In genomic region chr1:23578311-23578996, GRCh38 we compare ENCODE assay signal across 10 cellular contexts. TPM values are rescaled to one million over a fixed set of nuclear protein-coding genes. Genes with fewer than 3 reads are reported as not detected.
DNase-seq lines count a peak whose midpoint lies in the region; ATAC-seq and TF ChIP-seq lines count a peak whose summit lies in the region.
"Had no signal": no experiment of that assay in that cellular context is flagged by ENCODE, and none has a peak within 500 bp of the region (broad histone marks: within the 10 kb centered on the region; RNA-seq: fewer than 3 reads in every experiment).

No MANE protein-coding gene starts in this region.

- H3K27ac ChIP-seq in lower lobe of right lung: peak overlapping the region; percentile 72
- H3K27ac ChIP-seq in tibial nerve: peak overlapping the region in 3 of 4 donors; percentile 73 to 91 (median 83)

- TF ChIP-seq POLR2A in tibial nerve (IDR thresholded peaks at IDR 0.05): no peak

- peak overlapping the region; percentile 1 for H3K4me3 Mint-ChIP-seq in activated CD8-positive, alpha-beta memory T cell treated with anti-CD3 and anti-CD28 coated beads, Interleukin-2, amount 10 ng/mL, durations not matched to agents 7 days and 5 days
- peak overlapping the region; percentile 38 for H3K4me3 Mint-ChIP-seq in activated CD8-positive, alpha-beta T cell treated with anti-CD3 and anti-CD28 coated beads, Interleukin-2, amount 10 ng/mL, durations not matched to agents 7 days and 5 days

- ATAC-seq in activated CD8-positive, alpha-beta memory T cell treated with anti-CD3 and anti-CD28 coated beads, Interleukin-2, amount 10 ng/mL, durations not matched to agents 7 days and 5 days: peak; percentile 48
- ATAC-seq in activated CD8-positive, alpha-beta T cell treated with anti-CD3 and anti-CD28 coated beads, Interleukin-2, amount 10 ng/mL, durations not matched to agents 7 days and 5 days: no peak
- no peak for ATAC-seq in lower lobe of right lung

- intact Hi-C loops in lower lobe of right lung (cut with DNase I): no loop called here

- H3K4me1 Mint-ChIP-seq in activated CD8-positive, alpha-beta memory T cell treated with anti-CD3 and anti-CD28 coated beads, Interleukin-2, amount 10 ng/mL, durations not matched to agents 7 days and 5 days: peaks cover 27% of the 10 kb centered on the region
- H3K4me1 Mint-ChIP-seq in activated CD8-positive, alpha-beta T cell treated with anti-CD3 and anti-CD28 coated beads, Interleukin-2, amount 10 ng/mL, durations not matched to agents 7 days and 5 days (ENCODE audit: low read depth): peaks cover 64% of the 10 kb centered on the region

- H3K36me3 ChIP-seq in lower lobe of right lung (no peaks in the 10 kb centered on the region), tibial nerve (no peaks in the 10 kb centered on the region)

- no peak for DNase-seq in activated CD8-positive, alpha-beta memory T cell treated with anti-CD3 and anti-CD28 coated beads, Interleukin-2, amount 10 ng/mL, durations not matched to agents 7 days and 5 days
- DNase-seq in activated CD8-positive, alpha-beta memory T cell treated with anti-CD3 and anti-CD28 coated beads, Interleukin-2, amount 50 U/mL, for 4 hours: no peak
- DNase-seq in activated CD8-positive, alpha-beta T cell treated with anti-CD3 and anti-CD28 coated beads, Interleukin-2, amount 10 ng/mL, durations not matched to agents 7 days and 5 days: peak; percentile 42
- DNase-seq in lower lobe of right lung (no peak), tibial nerve (ENCODE audit: low spot score in 2 of 2) (no peak), NCI-H345 treated with DMSO at 0.1 percent for 48 hours (lab: John Stamatoyannopoulos, UW; ENCODE audit: unreplicated experiment) (no peak), AG08396 (ENCODE audit: low spot score) (no peak)
- no peak for DNase-seq in activated CD4-positive, CD25-positive, alpha-beta regulatory T cell treated with anti-CD3 and anti-CD28 coated beads, Interleukin-2, amount 50 U/mL, for 72 hours
- DNase-seq: activated CD4-positive, alpha-beta T cell treated with anti-CD3 and anti-CD28 coated beads, Interleukin-2, amount 50 U/mL, for 4 hours; NCI-H526 treated with DMSO at 0.1 percent for 48 hours had no signal

- POLR2A ChIA-PET in activated CD8-positive, alpha-beta T cell treated with anti-CD3 and anti-CD28 coated beads, Interleukin-2, amount 10 ng/mL, durations not matched to agents 7 days and 5 days (lab: Charles Lee): interaction anchor here (1.7 to 4.4 kb wide), 3 partner anchors 22 to 34 kb away, joined by 17 to 43 read pairs (median 20); no protein-coding TSS in a partner anchor

- 80 to 87% methylated on average over 4 of the region's 4 CpGs for WGBS in tibial nerve, 2 donors

- CTCF ChIA-PET in activated CD8-positive, alpha-beta memory T cell treated with anti-CD3 and anti-CD28 coated beads, Interleukin-2, amount 10 ng/mL, durations not matched to agents 7 days and 5 days (lab: Charles Lee): interaction anchor here (1.5 to 6.1 kb wide), 6 partner anchors 20 to 58 kb away, joined by 4 to 71 read pairs (median 10); partner anchors contain the start of gene ID3
- CTCF ChIA-PET in activated CD8-positive, alpha-beta T cell treated with anti-CD3 and anti-CD28 coated beads, Interleukin-2, amount 10 ng/mL, durations not matched to agents 7 days and 5 days (lab: Charles Lee): interaction anchor here (1.2 to 11.1 kb wide), 7 partner anchors 13 to 58 kb away, joined by 3 to 144 read pairs (median 18); no protein-coding TSS in a partner anchor

- H3K9me3 Mint-ChIP-seq in activated CD8-positive, alpha-beta memory T cell treated with anti-CD3 and anti-CD28 coated beads, Interleukin-2, amount 10 ng/mL, durations not matched to agents 7 days and 5 days (ENCODE audit: low read depth): no peaks in the 10 kb centered on the region
- no peaks in the 10 kb centered on the region for H3K9me3 Mint-ChIP-seq in activated CD8-positive, alpha-beta T cell treated with anti-CD3 and anti-CD28 coated beads, Interleukin-2, amount 10 ng/mL, durations not matched to agents 7 days and 5 days (ENCODE audit: insufficient read depth)

- no peak for TF ChIP-seq EP300 in tibial nerve (IDR thresholded peaks at IDR 0.05)

- H3K9me3 ChIP-seq in lower lobe of right lung (no peaks in the 10 kb centered on the region), tibial nerve (no peaks in the 10 kb centered on the region)

- H3K4me3 ChIP-seq in lower lobe of right lung (no peak overlapping the region), tibial nerve (no peak overlapping the region)

- H3K4me1 ChIP-seq in lower lobe of right lung (peaks cover 38% of the 10 kb centered on the region), tibial nerve (peaks cover 0 to 35% (median 31%) of the 10 kb centered on the region in 4 donors)

- no peaks in the 10 kb centered on the region for H3K27me3 Mint-ChIP-seq in activated CD8-positive, alpha-beta memory T cell treated with anti-CD3 and anti-CD28 coated beads, Interleukin-2, amount 10 ng/mL, durations not matched to agents 7 days and 5 days
- no peaks in the 10 kb centered on the region for H3K27me3 Mint-ChIP-seq in activated CD8-positive, alpha-beta T cell treated with anti-CD3 and anti-CD28 coated beads, Interleukin-2, amount 10 ng/mL, durations not matched to agents 7 days and 5 days (ENCODE audit: low read depth)

- TF ChIP-seq CTCF in lower lobe of right lung (IDR thresholded peaks at IDR 0.05): no peak
- no peak for TF ChIP-seq CTCF in tibial nerve (IDR thresholded peaks at IDR 0.05)

- H3K27ac Mint-ChIP-seq in activated CD8-positive, alpha-beta memory T cell treated with anti-CD3 and anti-CD28 coated beads, Interleukin-2, amount 10 ng/mL, durations not matched to agents 7 days and 5 days: peak overlapping the region; percentile 74
- H3K27ac Mint-ChIP-seq in activated CD8-positive, alpha-beta T cell treated with anti-CD3 and anti-CD28 coated beads, Interleukin-2, amount 10 ng/mL, durations not matched to agents 7 days and 5 days: peak overlapping the region; percentile 76

- no peaks in the 10 kb centered on the region for H3K27me3 ChIP-seq in lower lobe of right lung (ENCODE audit: low read depth)
- H3K27me3 ChIP-seq in tibial nerve: no peaks in the 10 kb centered on the region

- H3K36me3 Mint-ChIP-seq in activated CD8-positive, alpha-beta memory T cell treated with anti-CD3 and anti-CD28 coated beads, Interleukin-2, amount 10 ng/mL, durations not matched to agents 7 days and 5 days: no peaks in the 10 kb centered on the region
- no peaks in the 10 kb centered on the region for H3K36me3 Mint-ChIP-seq in activated CD8-positive, alpha-beta T cell treated with anti-CD3 and anti-CD28 coated beads, Interleukin-2, amount 10 ng/mL, durations not matched to agents 7 days and 5 days (ENCODE audit: low read depth)

RNA-seq across cellular contexts. Expression of gene ID3, which starts 19.2 kb away (rescaled TPM):
- total RNA-seq in activated CD8-positive, alpha-beta memory T cell treated with anti-CD3 and anti-CD28 coated beads, Interleukin-2, amount 10 ng/mL, durations not matched to agents 7 days and 5 days: 10 to 100 TPM; 14.4 to 34.2 TPM
- 10 to 100 TPM; 31.4 to 34.4 TPM for total RNA-seq in activated CD8-positive, alpha-beta T cell treated with anti-CD3 and anti-CD28 coated beads, Interleukin-2, amount 10 ng/mL, durations not matched to agents 7 days and 5 days
- total RNA-seq in lower lobe of right lung (137 TPM), tibial nerve (100 to 1,000 TPM; 263 to 369 (median 312) TPM)

RNA-seq across cellular contexts. Expression of gene E2F2, which starts 47.4 kb away (rescaled TPM):
- 100 to 1,000 TPM in 1 of 2 experiments, 10 to 100 TPM in 1; 77.4 to 103 TPM for total RNA-seq in activated CD8-positive, alpha-beta memory T cell treated with anti-CD3 and anti-CD28 coated beads, Interleukin-2, amount 10 ng/mL, durations not matched to agents 7 days and 5 days
- total RNA-seq in activated CD8-positive, alpha-beta T cell treated with anti-CD3 and anti-CD28 coated beads, Interleukin-2, amount 10 ng/mL, durations not matched to agents 7 days and 5 days: 10 to 100 TPM; 75.0 to 80.3 TPM
- total RNA-seq in lower lobe of right lung: 1.1 TPM
- total RNA-seq in tibial nerve: under 1 TPM in 3 of 4 donors, not detected in 1; 0.20 to 0.30 (median 0.21) TPM

Comparison
In these comparisons a context has a peak if more than half of its experiments do, and no peak if none do; other contexts are left out.
1. RNA of gene E2F2, which starts 47.4 kb away (total RNA-seq): 77.4 to 103 TPM in activated CD8-positive, alpha-beta memory T cell treated with anti-CD3 and anti-CD28 coated beads, Interleukin-2, amount 10 ng/mL, durations not matched to agents 7 days and 5 days and 75.0 to 80.3 TPM in activated CD8-positive, alpha-beta T cell treated with anti-CD3 and anti-CD28 coated beads, Interleukin-2, amount 10 ng/mL, durations not matched to agents 7 days and 5 days; 1.1 TPM in lower lobe of right lung (single experiment) and 0.20 to 0.30 TPM in tibial nerve; every median in the first group is over 10 times any median in the second.